18 cellular contexts compared by ENCODE assay signal in the genomic region with DNA sequence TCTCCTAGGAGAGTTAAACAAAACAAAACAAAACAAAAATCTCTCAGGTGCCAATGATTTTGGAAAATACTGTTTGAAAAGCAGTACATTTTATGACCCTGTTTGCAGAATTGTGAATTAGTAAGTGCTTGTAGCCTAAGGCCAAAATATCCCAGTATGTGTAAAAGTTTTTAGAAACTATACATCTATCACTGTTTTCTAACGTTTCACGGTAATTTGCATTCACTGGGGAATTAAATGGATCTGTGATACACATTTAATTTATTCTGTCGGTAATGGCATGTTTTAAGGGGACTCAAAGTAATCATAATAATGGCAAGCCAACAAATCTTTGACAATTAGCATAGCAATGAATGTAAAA.
DNase-seq lines count a peak whose midpoint lies in the region; ATAC-seq, FAIRE-seq and TF ChIP-seq lines count a peak whose summit lies in the region.
"Had no signal": no experiment of that assay in that cellular context is flagged by ENCODE, and none has a peak within 500 bp of the region (broad histone marks: within the 10 kb centered on the region; RNA-seq: fewer than 3 reads in every experiment).

No MANE protein-coding gene starts in this region.

- H3K4me3 Mint-ChIP-seq in Caco-2 (ENCODE audit: unreplicated experiment): peak overlapping the region; percentile 33
- H3K4me3 Mint-ChIP-seq: B cell; CD8-positive, alpha-beta T cell; HFFc6; IgD-negative memory B cell had no signal

- TF ChIP-seq EP300 in K562 (IDR thresholded peaks at IDR 0.05; ENCODE audit: low read length): no peak
- TF ChIP-seq EP300 in SK-N-SH (IDR thresholded peaks at IDR 0.05; ENCODE audit: borderline replicate concordance in 1 of 2, low read depth in 1 of 2, low read length in 1 of 2): no peak

- H3K9me3 Mint-ChIP-seq in Caco-2 (ENCODE audit: unreplicated experiment): no peaks in the 10 kb centered on the region
- H3K9me3 Mint-ChIP-seq: CD8-positive, alpha-beta T cell; HFFc6 had no signal

- H3K27ac ChIP-seq in HEK293 (ENCODE audit: extremely low read depth, low read depth, low read length) (no peak overlapping the region), K562 (ENCODE audit: extremely low read depth, low read depth, low read length) (no peak overlapping the region), subcutaneous abdominal adipose tissue (ENCODE audit: low read depth, low read length) (peak overlapping the region; percentile 24), SK-N-SH (ENCODE audit: low read depth in 2 of 2, low read length in 1 of 2) (no peak overlapping the region)
- no peak overlapping the region for H3K27ac ChIP-seq in effector memory CD4-positive, alpha-beta T cell (ENCODE audit: insufficient read depth, low read length, poor library complexity, severe bottlenecking)
- H3K27ac ChIP-seq: BLaER1 treated with 17β-estradiol and CSF1 and Interleukin-3, amounts not matched to agents 10 nM and 100 nM; GM23248 had no signal

- H3K36me3 Mint-ChIP-seq in Caco-2 (ENCODE audit: insufficient read depth, unreplicated experiment): peaks cover 16% of the 10 kb centered on the region
- H3K36me3 Mint-ChIP-seq: CD8-positive, alpha-beta T cell had no signal

- H3K27ac Mint-ChIP-seq in Caco-2 (ENCODE audit: unreplicated experiment): peak overlapping the region; percentile 26
- H3K27ac Mint-ChIP-seq: B cell; CD8-positive, alpha-beta T cell; HFFc6; IgD-negative memory B cell had no signal

- intact Hi-C loops in Caco-2 (cut with micrococcal nuclease; ENCODE audit: unreplicated experiment): no loop called here
- intact Hi-C loops in K562 (cut with micrococcal nuclease): no loop called here

- CTCF ChIA-PET in Caco-2 (lab: Charles Lee) (no interaction called here), HEK293 (lab: Yijun Ruan, JAX) (no interaction called here), K562 (lab: Yijun Ruan, JAX; ENCODE audit: low intra/inter-chr PET ratio) (no interaction called here), SK-N-SH (lab: Yijun Ruan, JAX) (no interaction called here)

- H4K20me1 ChIP-seq in K562 (replicated peaks; ENCODE audit: control insufficient read depth, insufficient read depth, low read length) (no peaks in the 10 kb centered on the region), SK-N-SH (ENCODE audit: insufficient read depth) (no peaks in the 10 kb centered on the region)
- H4K20me1 ChIP-seq: BLaER1 treated with 17β-estradiol and CSF1 and Interleukin-3, amounts not matched to agents 10 nM and 100 nM had no signal

- no TSS peak for BruUV-seq in Caco-2 (replicated peaks; lab: Mats Ljungman, UMichigan)
- no TSS peak for BruUV-seq in K562 (replicated peaks; lab: Mats Ljungman, UMichigan)

- H3K4me2 ChIP-seq in K562 (ENCODE audit: insufficient read depth, low read length) (no peak overlapping the region), SK-N-SH (no peak overlapping the region)
- H3K4me2 ChIP-seq: BLaER1 treated with 17β-estradiol and CSF1 and Interleukin-3, amounts not matched to agents 10 nM and 100 nM had no signal

- H3K36me3 ChIP-seq in Caco-2 (ENCODE audit: control insufficient read depth, insufficient read depth, low read length) (no peaks in the 10 kb centered on the region; the same call in 1 of the 2 replicates), HEK293 (ENCODE audit: control insufficient read depth in 2 of 2, insufficient read depth in 1 of 2, low read length in 2 of 2) (peaks cover 0 to 6% of the 10 kb centered on the region in 2 experiments; a peak in 1 of 3 replicates), K562 (ENCODE audit: control insufficient read depth, insufficient read depth, low read length) (peaks cover 28% of the 10 kb centered on the region; the same call in 2 of the 3 replicates), subcutaneous abdominal adipose tissue (ENCODE audit: control insufficient read depth in 5 of 5, insufficient read depth in 5 of 5, low read length in 5 of 5) (peaks cover 0 to 20% (median 5%) of the 10 kb centered on the region in 5 donors), SK-N-SH (replicated peaks in 1 of 2; ENCODE audit: control insufficient read depth in 1 of 2, insufficient read depth in 2 of 2, low read length in 1 of 2) (peaks cover 5 to 7% of the 10 kb centered on the region in 2 experiments)
- H3K36me3 ChIP-seq in effector memory CD4-positive, alpha-beta T cell (ENCODE audit: control insufficient read depth, insufficient read depth, low read length): peaks cover 5% of the 10 kb centered on the region
- H3K36me3 ChIP-seq: BLaER1 treated with 17β-estradiol and CSF1 and Interleukin-3, amounts not matched to agents 10 nM and 100 nM; HAP-1 had no signal

- TF ChIP-seq RAD21 in K562 (CRISPR knock-in tag; conservative IDR thresholded peaks at IDR 0.05 in 1 of 2, IDR thresholded peaks at IDR 0.05 in 1 of 2) (no peak), SK-N-SH (IDR thresholded peaks at IDR 0.05; ENCODE audit: low read length) (no peak)

- TF ChIP-seq CTCF in Caco-2 (IDR thresholded peaks at IDR 0.05; ENCODE audit: insufficient read depth in 1 of 2, low read depth in 1 of 2, low read length in 1 of 2, severe bottlenecking in 1 of 2, unreplicated experiment in 1 of 2) (no peak), HEK293 (tag by site-specific recombination; IDR thresholded peaks at IDR 0.05) (no peak), K562 (IDR thresholded peaks at IDR 0.05 in 2 of 3, conservative IDR thresholded peaks at IDR 0.05 in 1 of 3; ENCODE audit: insufficient read depth in 2 of 3, low read depth in 1 of 3, low read length in 3 of 3) (no peak), SK-N-SH (IDR thresholded peaks at IDR 0.05) (no peak)

- H3K4me1 ChIP-seq in Caco-2: peaks cover 47% of the 10 kb centered on the region
- peaks cover 9% of the 10 kb centered on the region for H3K4me1 ChIP-seq in HEK293 (ENCODE audit: control insufficient read depth, insufficient read depth, low read length)
- H3K4me1 ChIP-seq in K562 (replicated peaks in 1 of 2; ENCODE audit: control insufficient read depth in 2 of 2, insufficient read depth in 2 of 2, low read length in 2 of 2): peaks cover 0 to 20% of the 10 kb centered on the region in 2 experiments; a peak in 3 of 5 replicates
- H3K4me1 ChIP-seq in subcutaneous abdominal adipose tissue (ENCODE audit: control insufficient read depth in 5 of 5, insufficient read depth in 5 of 5, low read length in 5 of 5): peaks cover 2 to 40% (median 10%) of the 10 kb centered on the region in 5 donors
- H3K4me1 ChIP-seq in effector memory CD4-positive, alpha-beta T cell (ENCODE audit: control insufficient read depth, insufficient read depth, low read length, poor library complexity, severe bottlenecking): no peaks in the 10 kb centered on the region
- H3K4me1 ChIP-seq in SK-N-SH (ENCODE audit: control insufficient read depth in 1 of 2, insufficient read depth in 2 of 2, low read depth in 1 of 2, low read length in 1 of 2): peaks cover 0 to 8% of the 10 kb centered on the region in 2 experiments; a peak in 2 of 4 replicates
- H3K4me1 ChIP-seq: BLaER1 treated with 17β-estradiol and CSF1 and Interleukin-3, amounts not matched to agents 10 nM and 100 nM had no signal

- DNase-seq in Caco-2 (no peak), K562 (ENCODE audit: extremely low read depth in 1 of 4, low spot score in 3 of 4) (no peak), DMS114 treated with DMSO at 0.1 percent for 48 hours (lab: John Stamatoyannopoulos, UW; ENCODE audit: unreplicated experiment) (no peak), SK-N-SH (no peak)
- no peak for DNase-seq in effector memory CD4-positive, alpha-beta T cell
- DNase-seq: CD8-positive, alpha-beta T cell; DMS 273 treated with DMSO at 0.1 percent for 48 hours; GM23248; HFFc6 had no signal

- H3K79me2 ChIP-seq in K562 (ENCODE audit: control insufficient read depth, insufficient read depth, low read length) (no peaks in the 10 kb centered on the region), SK-N-SH (ENCODE audit: insufficient read depth) (no peaks in the 10 kb centered on the region)

- H3K9ac ChIP-seq in K562 (ENCODE audit: insufficient read depth in 1 of 2, low read depth in 2 of 2, low read length in 2 of 2) (no peak overlapping the region), subcutaneous abdominal adipose tissue (ENCODE audit: low read length in 5 of 5) (no peak overlapping the region), SK-N-SH (no peak overlapping the region)
- H3K9ac ChIP-seq: BLaER1 treated with 17β-estradiol and CSF1 and Interleukin-3, amounts not matched to agents 10 nM and 100 nM; GM23248 had no signal

- H3K27me3 Mint-ChIP-seq in Caco-2 (ENCODE audit: insufficient read depth, unreplicated experiment): no peaks in the 10 kb centered on the region
- H3K27me3 Mint-ChIP-seq: B cell, IgD-negative memory B cell had no signal

- H3K4me3 ChIP-seq in Caco-2 (ENCODE audit: low read depth, low read length): no peak overlapping the region
- H3K4me3 ChIP-seq in HEK293 (ENCODE audit: low read depth, low read length): no peak overlapping the region
- H3K4me3 ChIP-seq in K562: no peak overlapping the region
- H3K4me3 ChIP-seq in subcutaneous abdominal adipose tissue (ENCODE audit: low read depth in 1 of 5, low read length in 5 of 5): no peak overlapping the region
- H3K4me3 ChIP-seq in effector memory CD4-positive, alpha-beta T cell (ENCODE audit: insufficient read depth, low read depth, low read length, poor library complexity, severe bottlenecking): no peak overlapping the region
- no peak overlapping the region for H3K4me3 ChIP-seq in SK-N-SH (ENCODE audit: low read depth in 2 of 2, low read length in 1 of 2)
- H3K4me3 ChIP-seq: BLaER1 treated with 17β-estradiol and CSF1 and Interleukin-3, amounts not matched to agents 10 nM and 100 nM; GM23248; HAP-1 had no signal

- H3K4me1 Mint-ChIP-seq in Caco-2 (ENCODE audit: low read depth, unreplicated experiment): peaks cover 37% of the 10 kb centered on the region
- H3K4me1 Mint-ChIP-seq: B cell, IgD-negative memory B cell had no signal

- WGBS in K562 (ENCODE audit: insufficient coverage, low coverage, missing lambda C conversion rate): 71% methylated on average over 3 of the region's 3 CpGs
- WGBS in SK-N-SH (ENCODE audit: low lambda C conversion rate): 81% methylated on average over 3 of the region's 3 CpGs

- POLR2A ChIA-PET in Caco-2 (lab: Charles Lee): no interaction called here
- POLR2A ChIA-PET in HEK293 (lab: Yijun Ruan, JAX): no interaction called here
- POLR2A ChIA-PET in K562 (lab: Yijun Ruan, JAX): no interaction called here
- POLR2A ChIA-PET in SK-N-SH (lab: Yijun Ruan, JAX): no interaction called here

- H3K9me3 ChIP-seq in Caco-2 (no peaks in the 10 kb centered on the region), HEK293 (ENCODE audit: control insufficient read depth, insufficient read depth, low read depth, low read length) (no peaks in the 10 kb centered on the region), K562 (replicated peaks; ENCODE audit: control insufficient read depth, insufficient read depth, low read depth, low read length) (no peaks in the 10 kb centered on the region), subcutaneous abdominal adipose tissue (ENCODE audit: control insufficient read depth in 5 of 5, low read length in 5 of 5) (no peaks in the 10 kb centered on the region), SK-N-SH (no peaks in the 10 kb centered on the region)
- no peaks in the 10 kb centered on the region for H3K9me3 ChIP-seq in effector memory CD4-positive, alpha-beta T cell (ENCODE audit: control insufficient read depth, low read length)
- H3K9me3 ChIP-seq: BLaER1 treated with 17β-estradiol and CSF1 and Interleukin-3, amounts not matched to agents 10 nM and 100 nM; HAP-1 had no signal

- H3K27me3 ChIP-seq in Caco-2 (replicated peaks; ENCODE audit: control insufficient read depth, insufficient read depth, low read length) (no peaks in the 10 kb centered on the region), K562 (ENCODE audit: control insufficient read depth in 2 of 2, insufficient read depth in 2 of 2, low read length in 2 of 2) (no peaks in the 10 kb centered on the region), subcutaneous abdominal adipose tissue (ENCODE audit: control insufficient read depth in 5 of 5, insufficient read depth in 4 of 5, low read length in 5 of 5) (no peaks in the 10 kb centered on the region), SK-N-SH (ENCODE audit: insufficient read depth) (no peaks in the 10 kb centered on the region)
- no peaks in the 10 kb centered on the region for H3K27me3 ChIP-seq in effector memory CD4-positive, alpha-beta T cell (replicated peaks; ENCODE audit: control insufficient read depth, insufficient read depth, low read length, poor library complexity, severe bottlenecking)
- H3K27me3 ChIP-seq: BLaER1 treated with 17β-estradiol and CSF1 and Interleukin-3, amounts not matched to agents 10 nM and 100 nM had no signal

- ATAC-seq in K562: no peak
- ATAC-seq: CD8-positive, alpha-beta T cell had no signal

- TF ChIP-seq POLR2A in K562 (conservative IDR thresholded peaks at IDR 0.05): no peak

- peaks cover 4% of the 10 kb centered on the region for H3F3A ChIP-seq in SK-N-SH (replicated peaks; ENCODE audit: insufficient read depth)

- in situ Hi-C loops in K562 (cut with MboI): no loop called here

- FAIRE-seq in K562 (lab: Jason Lieb, UNC): no peak
- FAIRE-seq: G401.6, GM12891, HTR-8/SVneo had no signal

- H3K9me1 ChIP-seq in K562 (ENCODE audit: control insufficient read depth, insufficient read depth, low read length): no peaks in the 10 kb centered on the region

- H2AFZ ChIP-seq in K562 (ENCODE audit: low read depth, low read length) (no peak overlapping the region), SK-N-SH (ENCODE audit: low read depth) (no peak overlapping the region)
- H2AFZ ChIP-seq: GM23248 had no signal

- no peaks in the 10 kb centered on the region for H3K9me2 ChIP-seq in SK-N-SH
